25 cellular contexts compared by ENCODE assay signal in genomic region chrX:131910565-131910964, GRCh38.
"Had no signal": no experiment of that assay in that cellular context is flagged by ENCODE, and none has a peak within 500 bp of the region (broad histone marks: within the 10 kb centered on the region; RNA-seq: fewer than 3 reads in every experiment).

No MANE protein-coding gene starts in this region.

- H3K27me3 ChIP-seq: esophagus squamous epithelium, gastroesophageal sphincter, neutrophil, suprapubic skin, thyroid gland, uterus had no signal

- H3K4me3 ChIP-seq: esophagus squamous epithelium, gastroesophageal sphincter, left ventricle myocardium inferior, lower lobe of right lung, psoas muscle, right lobe of liver, suprapubic skin, thyroid gland, uterus had no signal

- H3K4me3 Mint-ChIP-seq: memory B cell; naive B cell; nephron progenitor cell; stimulated activated effector memory CD8-positive, alpha-beta T cell treated with anti-CD3 and anti-CD28 coated beads, Interleukin-12 subunit alpha, Interleukin-12 subunit beta, amount 100 ng/mL, for 72 hours; type B pancreatic cell had no signal

- ATAC-seq: gastroesophageal sphincter; left cardiac atrium; lower lobe of right lung; psoas muscle; right lobe of liver; stimulated activated effector memory CD8-positive, alpha-beta T cell treated with anti-CD3 and anti-CD28 coated beads, Interleukin-12 subunit alpha, Interleukin-12 subunit beta, amount 100 ng/mL, for 72 hours; stimulated activated naive CD8-positive, alpha-beta T cell treated with anti-CD3 and anti-CD28 coated beads, Interleukin-15, Interleukin-2, amounts not matched to agents 100 U/mL and 50 U/mL, for 24 hours had no signal

- DNase-seq: dermis blood vessel endothelial cell; esophagus squamous epithelium; foreskin fibroblast; glutamatergic neuron; kidney; left cardiac atrium; left ventricle myocardium inferior; lower lobe of right lung; midbrain; naive B cell; nephron progenitor cell; psoas muscle; retina; right lobe of liver; stimulated activated CD4-positive, alpha-beta T cell treated with anti-CD3 and anti-CD28 coated beads, Interleukin-4, amount 100 ng/mL, for 1 hour; stimulated activated CD8-positive, alpha-beta memory T cell treated with anti-CD3 and anti-CD28 coated beads, Interleukin-4, amount 100 ng/mL, for 48 hours; stimulated activated naive CD8-positive, alpha-beta T cell treated with anti-CD3 and anti-CD28 coated beads, Interleukin-15, Interleukin-2, amounts not matched to agents 100 U/mL and 50 U/mL, for 24 hours; thyroid gland; uterus had no signal

- H3K9me3 Mint-ChIP-seq: memory B cell; stimulated activated effector memory CD8-positive, alpha-beta T cell treated with anti-CD3 and anti-CD28 coated beads, Interleukin-12 subunit alpha, Interleukin-12 subunit beta, amount 100 ng/mL, for 72 hours had no signal

- H3K4me1 Mint-ChIP-seq: naive B cell; nephron progenitor cell; stimulated activated effector memory CD8-positive, alpha-beta T cell treated with anti-CD3 and anti-CD28 coated beads, Interleukin-12 subunit alpha, Interleukin-12 subunit beta, amount 100 ng/mL, for 72 hours had no signal

- H3K27ac Mint-ChIP-seq: memory B cell; nephron progenitor cell; stimulated activated effector memory CD8-positive, alpha-beta T cell treated with anti-CD3 and anti-CD28 coated beads, Interleukin-12 subunit alpha, Interleukin-12 subunit beta, amount 100 ng/mL, for 72 hours; type B pancreatic cell had no signal

- H3K27me3 Mint-ChIP-seq: memory B cell had no signal

- H3K27ac ChIP-seq: esophagus squamous epithelium, gastroesophageal sphincter, left ventricle myocardium inferior, lower lobe of right lung, neutrophil, psoas muscle, right lobe of liver, suprapubic skin, thyroid gland, uterus had no signal

- H3K9me3 ChIP-seq: esophagus squamous epithelium, gastroesophageal sphincter, left ventricle myocardium inferior, lower lobe of right lung, neutrophil, psoas muscle, right lobe of liver, suprapubic skin, thyroid gland, uterus had no signal

- H3K36me3 Mint-ChIP-seq: memory B cell; naive B cell; stimulated activated effector memory CD8-positive, alpha-beta T cell treated with anti-CD3 and anti-CD28 coated beads, Interleukin-12 subunit alpha, Interleukin-12 subunit beta, amount 100 ng/mL, for 72 hours; type B pancreatic cell had no signal

- H3K4me1 ChIP-seq: esophagus squamous epithelium, gastroesophageal sphincter, left ventricle myocardium inferior, lower lobe of right lung, psoas muscle, right lobe of liver, suprapubic skin, thyroid gland, uterus had no signal

- H3K36me3 ChIP-seq: esophagus squamous epithelium, gastroesophageal sphincter, left ventricle myocardium inferior, lower lobe of right lung, neutrophil, right lobe of liver, suprapubic skin, thyroid gland, uterus had no signal
